ENCODE assay signal across 24 cellular contexts in genomic region chr11:72673284-72673942, GRCh38. TPM values are rescaled to one million over a fixed set of nuclear protein-coding genes. Genes with fewer than 3 reads are reported as not detected.
DNase-seq lines count a peak whose midpoint lies in the region; ATAC-seq, FAIRE-seq and TF ChIP-seq lines count a peak whose summit lies in the region.
"Had no signal": no experiment of that assay in that cellular context is flagged by ENCODE, and none has a peak within 500 bp of the region (broad histone marks: within the 10 kb centered on the region; RNA-seq: fewer than 3 reads in every experiment).

No MANE protein-coding gene starts in this region.

- WGBS in H1 (ENCODE audit: extremely low coverage in 1 of 2, insufficient coverage in 1 of 2, insufficient read length in 1 of 2, insufficient replicate concordance in 2 of 2, low coverage in 1 of 2, low lambda C conversion rate in 2 of 2, missing lambda C conversion rate in 1 of 2), 2 experiments, result 51% methylated on average over 12 of the region's 12 CpGs; no CpG with 5 or more reads in 1 of the 2 experiments
- 41 to 51% methylated on average over 12 of the region's 12 CpGs for WGBS in testis, 2 donors

- H3K27me3 ChIP-seq in GM23338 (ENCODE audit: insufficient read depth), result peaks cover 56% of the 10 kb centered on the region
- peaks cover 0 to 30% (median 29%) of the 10 kb centered on the region in 4 experiments; a peak in 6 of 7 replicates for H3K27me3 ChIP-seq in H1 (replicated peaks in 1 of 4; ENCODE audit: control insufficient read depth in 3 of 4, extremely low read depth in 1 of 4, insufficient read depth in 3 of 4, low read length in 3 of 4)
- peaks cover 27% of the 10 kb centered on the region for H3K27me3 ChIP-seq in neural cell (ENCODE audit: insufficient read depth, low read depth, low read length)
- no peaks in the 10 kb centered on the region for H3K27me3 ChIP-seq in testis

- H2AK5ac ChIP-seq in H1 (ENCODE audit: low read depth, low read length), result no peak overlapping the region

- CTCF ChIA-PET in H1 (lab: Charles Lee; ENCODE audit: partially characterized antibody), result interaction anchor here (0.7 to 19.1 kb wide), 11 partner anchors 11 to 202 kb away, joined by 3 to 384 read pairs (median 4); no protein-coding TSS in a partner anchor

- H3K9me3 ChIP-seq in H1 (ENCODE audit: insufficient read depth in 2 of 2, low read depth in 1 of 2, low read length in 1 of 2) (peaks cover 0 to under 1% of the 10 kb centered on the region in 2 experiments; a peak in 1 of 4 replicates), neural cell (ENCODE audit: low read length) (no peaks in the 10 kb centered on the region), testis (no peaks in the 10 kb centered on the region)
- H3K9me3 ChIP-seq: breast epithelium, stomach had no signal

- peaks cover 52% of the 10 kb centered on the region for H3K4me1 Mint-ChIP-seq in GM23338

- H3K4me3 Mint-ChIP-seq in GM23338, result peak overlapping the region; percentile 68
- H3K4me3 Mint-ChIP-seq: dendritic cell treated with granulocyte-macrophage colony-stimulating factor and Interleukin-4, amounts not matched to agents 40 ng/mL and 50 ng/mL, for 4 days; naive thymus-derived CD8-positive, alpha-beta T cell; type B pancreatic cell had no signal

- no peak for FAIRE-seq in H1 (lab: Jason Lieb, UNC)

- ATAC-seq in GM23338 (peak; percentile 24), HG02870 (IDR thresholded peaks at IDR 0.05; ENCODE audit: unreplicated experiment) (no peak), Right ventricle myocardium inferior (no peak)
- ATAC-seq: naive thymus-derived CD8-positive, alpha-beta T cell had no signal

- H3K4me3 ChIP-seq in GM23338 (peak overlapping the region; percentile 66), H1 (ENCODE audit: extremely low read depth in 1 of 4, insufficient read depth in 2 of 4, low read depth in 3 of 4, low read length in 4 of 4) (peak overlapping the region in 3 of 4 experiments; percentile 17 to 53 (median 36); a peak in 5 of 8 replicates), neural cell (ENCODE audit: low read length) (peak overlapping the region; percentile 64), testis (no peak overlapping the region)
- H3K4me3 ChIP-seq: breast epithelium, hepatocyte had no signal

- peaks cover 7% of the 10 kb centered on the region; the same call in 2 of the 3 replicates for H3K36me3 Mint-ChIP-seq in GM23338 (ENCODE audit: low read depth)
- H3K36me3 Mint-ChIP-seq: type B pancreatic cell had no signal

- H3K79me2 ChIP-seq in GM23338 (replicated peaks; ENCODE audit: insufficient read depth) (no peaks in the 10 kb centered on the region), H1 (ENCODE audit: control insufficient read depth in 1 of 2, insufficient read depth in 2 of 2, low read length in 2 of 2) (no peaks in the 10 kb centered on the region), neural cell (replicated peaks; ENCODE audit: insufficient read depth, low read length) (no peaks in the 10 kb centered on the region)
- H3K79me2 ChIP-seq: hepatocyte had no signal

- no peak overlapping the region for H3K9ac ChIP-seq in H1 (replicated peaks in 1 of 4; ENCODE audit: extremely low read depth in 1 of 4, low read depth in 3 of 4, low read length in 3 of 4)
- peak overlapping the region; percentile 56 for H3K9ac ChIP-seq in neural cell (ENCODE audit: low read length)

- H3K4me2 ChIP-seq in GM23338 (peak overlapping the region; percentile 90), H1 (ENCODE audit: insufficient read depth in 1 of 2, low read depth in 2 of 2, low read length in 2 of 2) (peak overlapping the region; percentile 57 to 72), neural cell (ENCODE audit: low read length) (peak overlapping the region; percentile 56)
- H3K4me2 ChIP-seq: hepatocyte had no signal

- POLR2A ChIA-PET in H1 (lab: Charles Lee; ENCODE audit: partially characterized antibody), result interaction anchor here (0.9 to 2.0 kb wide), 7 partner anchors 10 to 98 kb away, joined by 3 to 5 read pairs (median 4); no protein-coding TSS in a partner anchor

- no peak overlapping the region for H3K18ac ChIP-seq in H1 (ENCODE audit: extremely low read depth, low read length)

- H2BK15ac ChIP-seq in H1 (ENCODE audit: low read length), result no peak overlapping the region

- no peak overlapping the region for H4K5ac ChIP-seq in H1 (ENCODE audit: insufficient read length, low read depth, low read length)

- H3K9me3 Mint-ChIP-seq in GM23338, result peaks cover 3% of the 10 kb centered on the region; the same call in 1 of the 3 replicates
- H3K9me3 Mint-ChIP-seq: dendritic cell treated with granulocyte-macrophage colony-stimulating factor and Interleukin-4, amounts not matched to agents 40 ng/mL and 50 ng/mL, for 4 days; type B pancreatic cell had no signal

- H3K4me1 ChIP-seq in GM23338 (ENCODE audit: insufficient read depth) (peaks cover 48% of the 10 kb centered on the region), H1 (replicated peaks in 1 of 4; ENCODE audit: control insufficient read depth in 3 of 4, insufficient read depth in 4 of 4, low read length in 3 of 4) (peaks cover 0 to 23% (median 17%) of the 10 kb centered on the region in 4 experiments; a peak in 6 of 7 replicates), testis (peaks cover 3% of the 10 kb centered on the region)
- H3K4me1 ChIP-seq: breast epithelium had no signal

- H2BK20ac ChIP-seq in H1 (ENCODE audit: low read length), result no peak overlapping the region

- no peak overlapping the region for H3K14ac ChIP-seq in H1 (ENCODE audit: insufficient read length)

- no peak overlapping the region for H2BK12ac ChIP-seq in H1 (ENCODE audit: low read depth, low read length)

- H3K36me3 ChIP-seq in GM23338 (ENCODE audit: insufficient read depth), result no peaks in the 10 kb centered on the region
- no peaks in the 10 kb centered on the region for H3K36me3 ChIP-seq in H1 (ENCODE audit: control insufficient read depth in 2 of 4, insufficient read depth in 4 of 4, low read length in 3 of 4)
- no peaks in the 10 kb centered on the region for H3K36me3 ChIP-seq in neural cell (ENCODE audit: insufficient read depth, low read length)
- no peaks in the 10 kb centered on the region for H3K36me3 ChIP-seq in testis (ENCODE audit: low read depth, missing control alignments)
- H3K36me3 ChIP-seq: breast epithelium, stomach had no signal

- TF ChIP-seq POLR2A in H1 (IDR thresholded peaks at IDR 0.05; ENCODE audit: control extremely low read depth in 1 of 2, low read depth in 2 of 2, low read length in 2 of 2) (no peak), testis (IDR thresholded peaks at IDR 0.05) (no peak)

- H2BK5ac ChIP-seq in H1 (ENCODE audit: low read depth, low read length), result no peak overlapping the region

- H4K8ac ChIP-seq in H1 (ENCODE audit: extremely low read depth, insufficient read depth, low read length), result no peak overlapping the region

- H2BK120ac ChIP-seq in H1 (replicated peaks; ENCODE audit: low read depth, low read length), result no peak overlapping the region

- H2AFZ ChIP-seq in GM23338, result peak overlapping the region; percentile 91; the same call in 1 of the 2 replicates
- H2AFZ ChIP-seq in H1 (ENCODE audit: low read length), result no peak overlapping the region
- H2AFZ ChIP-seq in neural cell (ENCODE audit: low read depth, low read length), result peak overlapping the region; percentile 44
- H2AFZ ChIP-seq: hepatocyte had no signal

- H3K9me2 ChIP-seq in GM23338 (ENCODE audit: insufficient read depth) (no peaks in the 10 kb centered on the region), neural cell (ENCODE audit: insufficient read depth, low read length) (no peaks in the 10 kb centered on the region)

- DNase-seq in GM23338 (ENCODE audit: low spot score) (peak; percentile 65), H1 (ENCODE audit: low read depth in 1 of 2, low spot score in 2 of 2) (peak in 1 of 2 experiments; percentile 62), testis (no peak), Right ventricle myocardium inferior (ENCODE audit: missing footprints) (no peak)
- DNase-seq in stimulated activated CD4-positive, alpha-beta T cell treated with anti-CD3 and anti-CD28 coated beads, Interleukin-1b, Interleukin-23, amount 100 ng/mL, for 48 hours, result no peak
- DNase-seq: activated CD4-positive, alpha-beta T cell treated with anti-CD3 and anti-CD28 coated beads, Interleukin-2, amount 50 U/mL, for 1 hour; activated CD8-positive, alpha-beta memory T cell treated with anti-CD3 and anti-CD28 coated beads, Interleukin-2, amount 50 U/mL, for 48 hours; activated effector memory CD4-positive, alpha-beta T cell treated with Interleukin-2 at 50 U/mL for 16 hours; foreskin fibroblast; mesenchymal stem cell; naive thymus-derived CD8-positive, alpha-beta T cell; NCI-H1417 treated with DMSO at 0.1 percent for 48 hours; SHP77 treated with DMSO at 0.1 percent for 48 hours; stimulated activated CD4-positive, alpha-beta T cell treated with anti-CD3 and anti-CD28 coated beads, Interleukin-4, amount 100 ng/mL, for 4 hours; stomach; T-helper 1 cell had no signal

- H4K91ac ChIP-seq in H1 (replicated peaks; ENCODE audit: insufficient read length, low read length), result no peak overlapping the region

- no peak for TF ChIP-seq EP300 in H1 (IDR thresholded peaks at IDR 0.05; ENCODE audit: borderline replicate concordance in 1 of 2, low read depth in 2 of 2, low read length in 2 of 2)
- TF ChIP-seq EP300 in neural cell (conservative IDR thresholded peaks at IDR 0.05; ENCODE audit: poor library complexity, severe bottlenecking), result no peak

- H3K4ac ChIP-seq in H1 (replicated peaks; ENCODE audit: insufficient read length, low read depth, low read length), result no peak overlapping the region

- no peak for TF ChIP-seq RAD21 in H1 (IDR thresholded peaks at IDR 0.05 in 1 of 2, conservative IDR thresholded peaks at IDR 0.05 in 1 of 2; ENCODE audit: low read depth in 2 of 2, low read length in 2 of 2)
- TF ChIP-seq RAD21 in neural cell (conservative IDR thresholded peaks at IDR 0.05), result no peak

- peaks cover 38% of the 10 kb centered on the region for H3K27me3 Mint-ChIP-seq in GM23338 (ENCODE audit: insufficient read depth, low read depth, poor library complexity)

- H3F3A ChIP-seq in GM23338 (replicated peaks; ENCODE audit: low read depth) (no peaks in the 10 kb centered on the region), neural cell (ENCODE audit: insufficient read depth, low read length, poor library complexity, severe bottlenecking) (no peaks in the 10 kb centered on the region)

- no peak overlapping the region for H3K27ac Mint-ChIP-seq in GM23338
- H3K27ac Mint-ChIP-seq: dendritic cell treated with granulocyte-macrophage colony-stimulating factor and Interleukin-4, amounts not matched to agents 40 ng/mL and 50 ng/mL, for 4 days had no signal

- no peak overlapping the region for H3K56ac ChIP-seq in H1 (replicated peaks; ENCODE audit: insufficient read length, low read depth, low read length)

- no peak overlapping the region for H3K23ac ChIP-seq in H1 (ENCODE audit: insufficient read length)

- H3K23me2 ChIP-seq in H1 (ENCODE audit: low read depth, low read length), result peaks cover 8% of the 10 kb centered on the region; the same call in 1 of the 2 replicates

- intact Hi-C loops in testis (cut with DNase I; ENCODE audit: low total_unique reads) (no loop called here), Right ventricle myocardium inferior (cut with DNase I) (no loop called here)

- no peak for TF ChIP-seq CTCF in GM23338 (conservative IDR thresholded peaks at IDR 0.05; ENCODE audit: low read depth in 2 of 2)
- no peak for TF ChIP-seq CTCF in H1 (IDR thresholded peaks at IDR 0.05; ENCODE audit: control extremely low read depth in 1 of 3, insufficient read depth in 1 of 3, low read depth in 1 of 3, low read length in 3 of 3)
- no peak for TF ChIP-seq CTCF in neural cell (IDR thresholded peaks at IDR 0.05; ENCODE audit: poor library complexity, severe bottlenecking)
- no peak for TF ChIP-seq CTCF in testis (IDR thresholded peaks at IDR 0.05)

- no peaks in the 10 kb centered on the region for H3K79me1 ChIP-seq in H1 (ENCODE audit: low read depth, low read length)

- H3K27ac ChIP-seq in GM23338 (ENCODE audit: low read depth) (no peak overlapping the region), H1 (ENCODE audit: low read depth, low read length) (no peak overlapping the region), neural cell (ENCODE audit: low read length) (no peak overlapping the region), testis (no peak overlapping the region)
- H3K27ac ChIP-seq: breast epithelium, epithelial cell of prostate, hepatocyte, stomach had no signal

- H4K20me1 ChIP-seq in GM23338 (replicated peaks; ENCODE audit: insufficient read depth), result no peaks in the 10 kb centered on the region; the same call in 1 of the 2 replicates
- peaks cover 3 to 14% of the 10 kb centered on the region in 2 experiments for H4K20me1 ChIP-seq in H1 (replicated peaks in 1 of 2; ENCODE audit: control insufficient read depth in 1 of 2, insufficient read depth in 2 of 2, low read length in 2 of 2)
- H4K20me1 ChIP-seq in neural cell (ENCODE audit: insufficient read depth), result no peaks in the 10 kb centered on the region

RNA-seq across cellular contexts. Expression of gene PDE2A, which starts 0.8 kb away (rescaled TPM):
- 8.2 and 16.2 TPM in 2 replicates for total RNA-seq in GM23338 (2014; rRNA removed; shearing (Covaris generic))
- polyA plus RNA-seq in GM23338 (2016; fragmentation: Nextera tagmentation; extraction: Ambion mirVana) (4.1 and 4.3 TPM in 2 replicates), H1 (2011; rRNA removed) (7.1 and 10.0 TPM in 2 replicates), neural cell (11.6 and 18.6 TPM in 2 replicates), testis (ENCODE audit: insufficient read depth, low read depth, low replicate concordance) (14.1 TPM)
- 0.18 TPM for polyA plus RNA-seq in PFSK-1 (2012; ENCODE audit: insufficient read length, low read depth)
- total RNA-seq in H1 (2021; fragmentation: NEBNext Ultra II Directional; extraction: Animal tissue kit (Norgen Biotek cat#: 25700)), result 3.4 and 5.0 TPM in 2 replicates
- 5.7 TPM for polyA plus RNA-seq in H1 (2011; cell fraction: cytosol; rRNA removed)
- polyA plus RNA-seq in H1 (2011; cell fraction: nucleus; rRNA removed), result 14.6 TPM
- polyA plus RNA-seq in H1 (2012, experiment 1 of 2), result 1.8 to 6.8 TPM (median 3.9 TPM) in 4 replicates
- polyA plus RNA-seq in H1 (2012, experiment 2 of 2), result 2.9 TPM
- polyA plus RNA-seq in H1 (2013, experiment 1 of 2), result 4.1 TPM
- polyA plus RNA-seq in H1 (2013, experiment 2 of 2), result 4.8 TPM
- 5.9 and 10.1 TPM in 2 replicates for polyA minus RNA-seq in H1 (2011; rRNA and poly(A)+ RNA removed)
- polyA minus RNA-seq in H1 (2011; cell fraction: cytosol; rRNA and poly(A)+ RNA removed), result 2.1 TPM
- polyA minus RNA-seq in H1 (2011; cell fraction: nucleus; rRNA and poly(A)+ RNA removed), result 6.0 TPM
- 8.3 TPM in 2 replicates for polyA minus RNA-seq in neural cell
- total RNA-seq in testis (10 to 100 TPM; 15.2 to 20.6 TPM), Right ventricle myocardium inferior (41.2 TPM)

Comparison
In these comparisons a context has a peak if more than half of its experiments do, and no peak if none do; other contexts are left out.
1. H3K4me3 ChIP-seq: peak in GM23338 (single experiment), H1 (3 of 4) and neural cell (single experiment); none in testis (0 of 2).
2. Peak in every context shown above with its lines, with median percentiles within 50 percentile points of each other: H3K4me2 ChIP-seq.